Comparison of ENCODE assay signal across 8 cellular contexts in genomic region chr3:128726691-128727031, GRCh38. TPM values are rescaled to one million over a fixed set of nuclear protein-coding genes. Genes with fewer than 3 reads are reported as not detected.
DNase-seq lines count a peak whose midpoint lies in the region; ATAC-seq, FAIRE-seq and TF ChIP-seq lines count a peak whose summit lies in the region.

No MANE protein-coding gene starts in this region.

- H4K91ac ChIP-seq in H1 (replicated peaks; ENCODE audit: insufficient read length, low read length) = peak overlapping the region; percentile 30

- peaks cover 1% of the 10 kb centered on the region for H3K36me3 Mint-ChIP-seq in memory B cell

- peaks cover 13% of the 10 kb centered on the region for H3K79me1 ChIP-seq in H1 (ENCODE audit: low read depth, low read length)

- H3K9me3 Mint-ChIP-seq in memory B cell = peaks cover 1% of the 10 kb centered on the region

- no peak overlapping the region for H2BK120ac ChIP-seq in H1 (replicated peaks; ENCODE audit: low read depth, low read length)

- no peak overlapping the region for H2AFZ ChIP-seq in ACC112 (ENCODE audit: low read length, unreplicated experiment)
- no peak overlapping the region for H2AFZ ChIP-seq in H1 (ENCODE audit: low read length)

- TF ChIP-seq CTCF in LNCaP clone FGC (IDR thresholded peaks at IDR 0.05; ENCODE audit: control insufficient read depth, extremely low read depth, insufficient read depth) = no peak
- TF ChIP-seq CTCF in H1 (IDR thresholded peaks at IDR 0.05; ENCODE audit: control extremely low read depth in 1 of 3, insufficient read depth in 1 of 3, low read depth in 1 of 3, low read length in 3 of 3) = no peak

- H3K9ac ChIP-seq in H1 (replicated peaks in 1 of 4; ENCODE audit: extremely low read depth in 1 of 4, low read depth in 3 of 4, low read length in 3 of 4) = peak overlapping the region; percentile 68 to 97 (median 86)

- no peaks in the 10 kb centered on the region for H3K9me3 ChIP-seq in H1 (ENCODE audit: insufficient read depth in 2 of 2, low read depth in 1 of 2, low read length in 1 of 2)

- peak overlapping the region; percentile 90 for H3K27ac ChIP-seq in ACC112 (ENCODE audit: low read depth, low read length)
- peak overlapping the region; percentile 88 for H3K27ac ChIP-seq in H1 (ENCODE audit: low read depth, low read length)

- H3K23me2 ChIP-seq in H1 (ENCODE audit: low read depth, low read length) = peaks cover 9% of the 10 kb centered on the region

- ATAC-seq in GM21360 (IDR thresholded peaks at IDR 0.05; ENCODE audit: unreplicated experiment) (peak; percentile 14), memory B cell (ENCODE audit: low read depth) (no peak)

- H2BK5ac ChIP-seq in H1 (ENCODE audit: low read depth, low read length) = peak overlapping the region; percentile 80; the same call in 1 of the 2 replicates

- CTCF ChIA-PET in H1 (lab: Charles Lee; ENCODE audit: partially characterized antibody) = interaction anchor here (1.0 to 1.7 kb wide), 6 partner anchors 10 to 119 kb away, joined by 3 to 6 read pairs (median 4); no protein-coding TSS in a partner anchor

- H3K36me3 ChIP-seq in ACC112 (ENCODE audit: insufficient read depth, low read length) (0 out of 2 replicates have a peak, but pooled peaks cover 6% of the 10 kb centered on the region), H1 (ENCODE audit: control insufficient read depth in 2 of 4, insufficient read depth in 4 of 4, low read length in 3 of 4) (no peaks in the 10 kb centered on the region)

- 0 out of 2 replicates have a peak overlapping the region, but pooled peaks have one; percentile 57 for H3K18ac ChIP-seq in H1 (ENCODE audit: extremely low read depth, low read length)

- H3K4me3 ChIP-seq in ACC112 (ENCODE audit: low read depth, low read length) (peak overlapping the region; percentile 84), LNCaP clone FGC (ENCODE audit: low read depth, low read length) (peak overlapping the region; percentile 92), H1 (ENCODE audit: extremely low read depth in 1 of 4, insufficient read depth in 2 of 4, low read depth in 3 of 4, low read length in 4 of 4) (peak overlapping the region; percentile 80 to 94 (median 91))

- no peak overlapping the region for H2BK20ac ChIP-seq in H1 (ENCODE audit: low read length)

- peaks cover 15% of the 10 kb centered on the region for H3K4me1 ChIP-seq in ACC112 (ENCODE audit: control insufficient read depth, insufficient read depth, low read length, unreplicated experiment)
- peaks cover 3 to 31% (median 19%) of the 10 kb centered on the region in 4 experiments for H3K4me1 ChIP-seq in H1 (replicated peaks in 1 of 4; ENCODE audit: control insufficient read depth in 3 of 4, insufficient read depth in 4 of 4, low read length in 3 of 4)

- POLR2A ChIA-PET in H1 (lab: Charles Lee; ENCODE audit: partially characterized antibody) = interaction anchor here (0.5 to 6.0 kb wide), 9 partner anchors 8 to 118 kb away, joined by 3 to 44 read pairs (median 5); no protein-coding TSS in a partner anchor

- H3K4me2 ChIP-seq in H1 (ENCODE audit: insufficient read depth in 1 of 2, low read depth in 2 of 2, low read length in 2 of 2) = peak overlapping the region; percentile 70 to 98

- H3K23ac ChIP-seq in H1 (ENCODE audit: insufficient read length) = no peak overlapping the region

- DNase-seq in LNCaP clone FGC (ENCODE audit: low read depth) = no peak
- DNase-seq in activated CD8-positive, alpha-beta memory T cell treated with anti-CD3 and anti-CD28 coated beads for 48 hours (ENCODE audit: low read depth in 2 of 3, low spot score in 2 of 3) = peak; percentile 6 to 36 (median 12)
- no peak for DNase-seq in H1 (ENCODE audit: low read depth in 1 of 2, low spot score in 2 of 2)
- DNase-seq in memory B cell (ENCODE audit: low spot score in 2 of 2) = peak in 1 of 2 donors; percentile 24
- DNase-seq in stimulated activated CD8-positive, alpha-beta memory T cell treated with anti-CD3 and anti-CD28 coated beads, Interleukin-12 subunit alpha, Interleukin-12 subunit beta, amount 100 ng/mL, for 1 hour (ENCODE audit: low read depth) = peak; percentile 34
- no peak for DNase-seq in effector CD8-positive, alpha-beta T cell (lab: John Stamatoyannopoulos, UW)

- peak overlapping the region; percentile 33 for H4K5ac ChIP-seq in H1 (ENCODE audit: insufficient read length, low read depth, low read length)

- TF ChIP-seq POLR2A in H1 (IDR thresholded peaks at IDR 0.05; ENCODE audit: control extremely low read depth in 1 of 2, low read depth in 2 of 2, low read length in 2 of 2) = no peak

- H3K79me2 ChIP-seq in ACC112 (ENCODE audit: control insufficient read depth, insufficient read depth, low read length, unreplicated experiment) (peaks cover 61% of the 10 kb centered on the region), H1 (ENCODE audit: control insufficient read depth in 1 of 2, insufficient read depth in 2 of 2, low read length in 2 of 2) (peaks cover 53 to 60% of the 10 kb centered on the region in 2 experiments)

- no peak for TF ChIP-seq EP300 in H1 (IDR thresholded peaks at IDR 0.05; ENCODE audit: borderline replicate concordance in 1 of 2, low read depth in 2 of 2, low read length in 2 of 2)

- peaks cover 3% of the 10 kb centered on the region for H3K27me3 Mint-ChIP-seq in memory B cell

- FAIRE-seq in H1 (lab: Jason Lieb, UNC) = no peak

- peak overlapping the region; percentile 96 for H3K27ac Mint-ChIP-seq in memory B cell

- WGBS in H1 (ENCODE audit: extremely low coverage in 1 of 2, insufficient coverage in 1 of 2, insufficient read length in 1 of 2, insufficient replicate concordance in 2 of 2, low coverage in 1 of 2, low lambda C conversion rate in 2 of 2, missing lambda C conversion rate in 1 of 2), 2 experiments = 7% methylated on average over 16 of the region's 24 CpGs; no CpG with 5 or more reads in 1 of the 2 experiments

- no peak overlapping the region for H3K14ac ChIP-seq in H1 (ENCODE audit: insufficient read length)

- H2BK15ac ChIP-seq in H1 (ENCODE audit: low read length) = no peak overlapping the region

- no peak overlapping the region for H2BK12ac ChIP-seq in H1 (ENCODE audit: low read depth, low read length)

- H3K27me3 ChIP-seq in ACC112 (ENCODE audit: insufficient read depth, low read length) = 0 out of 2 replicates have a peak, but pooled peaks cover 2% of the 10 kb centered on the region
- no peaks in the 10 kb centered on the region for H3K27me3 ChIP-seq in H1 (replicated peaks in 1 of 4; ENCODE audit: control insufficient read depth in 3 of 4, extremely low read depth in 1 of 4, insufficient read depth in 3 of 4, low read length in 3 of 4)

- H3K4ac ChIP-seq in H1 (replicated peaks; ENCODE audit: insufficient read length, low read depth, low read length) = no peak overlapping the region

- H3K4me3 Mint-ChIP-seq in memory B cell = peak overlapping the region; percentile 96

- peaks cover 23 to 26% of the 10 kb centered on the region in 2 experiments for H4K20me1 ChIP-seq in H1 (replicated peaks in 1 of 2; ENCODE audit: control insufficient read depth in 1 of 2, insufficient read depth in 2 of 2, low read length in 2 of 2)

- H3K4me1 Mint-ChIP-seq in memory B cell = peaks cover 43% of the 10 kb centered on the region

- 0 out of 2 replicates have a peak overlapping the region, but pooled peaks have one; percentile 26 for H2AK5ac ChIP-seq in H1 (ENCODE audit: low read depth, low read length)

- peak overlapping the region; percentile 70 for H3K56ac ChIP-seq in H1 (replicated peaks; ENCODE audit: insufficient read length, low read depth, low read length)

- no peak for TF ChIP-seq RAD21 in H1 (IDR thresholded peaks at IDR 0.05 in 1 of 2, conservative IDR thresholded peaks at IDR 0.05 in 1 of 2; ENCODE audit: low read depth in 2 of 2, low read length in 2 of 2)

- peak overlapping the region; percentile 94; the same call in 1 of the 2 replicates for H4K8ac ChIP-seq in H1 (ENCODE audit: extremely low read depth, insufficient read depth, low read length)

TF ChIP-seq in H1, 55 proteins besides CTCF, POLR2A, EP300 and RAD21 (continues in another document):
- no peak for TF ChIP-seq HDAC6 (IDR thresholded peaks at IDR 0.05; ENCODE audit: low read depth, low read length)
- peak; percentile 71 for TF ChIP-seq MAX (IDR thresholded peaks at IDR 0.05)
- no peak for TF ChIP-seq ASH2L (IDR thresholded peaks at IDR 0.05; ENCODE audit: low read length)
- peak; percentile 62 for TF ChIP-seq USF2 (IDR thresholded peaks at IDR 0.05; ENCODE audit: low read length)
- no peak for TF ChIP-seq TBP (IDR thresholded peaks at IDR 0.05; ENCODE audit: low read depth, low read length)

RNA-seq across cellular contexts. Expression of gene RAB7A, which starts 0.7 kb away (rescaled TPM):
- 185 and 195 TPM in 2 replicates for total RNA-seq in H1 (2021; fragmentation: NEBNext Ultra II Directional; extraction: Animal tissue kit (Norgen Biotek cat#: 25700))
- polyA plus RNA-seq in H1 (2011; rRNA removed) = 156 and 179 TPM in 2 replicates
- 180 TPM for polyA plus RNA-seq in H1 (2011; cell fraction: cytosol; rRNA removed)
- 52.8 TPM for polyA plus RNA-seq in H1 (2011; cell fraction: nucleus; rRNA removed)
- 134 to 225 TPM (median 141 TPM) in 4 replicates for polyA plus RNA-seq in H1 (2012, experiment 1 of 2)
- polyA plus RNA-seq in H1 (2012, experiment 2 of 2) = 65.1 TPM
- 149 TPM for polyA plus RNA-seq in H1 (2013, experiment 1 of 2)
- polyA plus RNA-seq in H1 (2013, experiment 2 of 2) = 165 TPM
- polyA minus RNA-seq in H1 (2011; rRNA and poly(A)+ RNA removed) = 157 and 158 TPM in 2 replicates
- 81.6 TPM for polyA minus RNA-seq in H1 (2011; cell fraction: cytosol; rRNA and poly(A)+ RNA removed)
- polyA minus RNA-seq in H1 (2011; cell fraction: nucleus; rRNA and poly(A)+ RNA removed) = 72.5 TPM

Comparison
In these comparisons a context has a peak if more than half of its experiments do, and no peak if none do; other contexts are left out.
1. DNase-seq: peak in activated CD8-positive, alpha-beta memory T cell treated with anti-CD3 and anti-CD28 coated beads for 48 hours (3 of 3) and stimulated activated CD8-positive, alpha-beta memory T cell treated with anti-CD3 and anti-CD28 coated beads, Interleukin-12 subunit alpha, Interleukin-12 subunit beta, amount 100 ng/mL, for 1 hour (single experiment); none in LNCaP clone FGC (single experiment), H1 (0 of 2) and effector CD8-positive, alpha-beta T cell (single experiment).
2. Peak in every context shown above with its lines, with median percentiles within 50 percentile points of each other: H3K4me3 ChIP-seq.